Comparison of ENCODE assay signal across 37 cellular contexts in the genomic region with DNA sequence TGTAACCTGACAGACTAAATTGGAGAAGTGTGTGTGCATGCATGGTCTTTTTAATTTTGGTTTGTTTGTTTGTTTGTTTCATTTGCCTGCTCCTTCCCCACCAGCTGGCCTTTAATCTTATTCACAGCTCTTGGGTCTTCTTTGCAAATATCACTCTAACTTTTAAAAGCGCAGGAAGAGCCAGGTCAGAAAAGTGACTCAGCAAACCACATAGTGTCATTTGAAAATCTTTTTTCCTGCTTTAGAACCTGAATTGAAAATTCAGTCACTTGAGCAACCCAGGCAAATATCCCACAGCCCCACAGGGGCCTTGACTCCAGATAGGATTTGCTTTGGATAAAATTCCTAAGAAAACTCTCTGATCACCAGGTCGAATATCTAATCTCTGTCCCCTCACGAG. TPM values are rescaled to one million over a fixed set of nuclear protein-coding genes. Genes with fewer than 3 reads are reported as not detected.
DNase-seq lines count a peak whose midpoint lies in the region; ATAC-seq, FAIRE-seq and TF ChIP-seq lines count a peak whose summit lies in the region.
"Had no signal": no experiment of that assay in that cellular context is flagged by ENCODE, and none has a peak within 500 bp of the region (broad histone marks: within the 10 kb centered on the region; RNA-seq: fewer than 3 reads in every experiment).

No MANE protein-coding gene starts in this region.

- H3K79me1 ChIP-seq in mesendoderm (ENCODE audit: low read length): no peaks in the 10 kb centered on the region

- no peaks in the 10 kb centered on the region for H3K9me3 ChIP-seq in Loucy (ENCODE audit: insufficient read depth, low read depth, low read length)
- H3K9me3 ChIP-seq in suprapubic skin: no peaks in the 10 kb centered on the region
- H3K9me3 ChIP-seq in upper lobe of right lung: no peaks in the 10 kb centered on the region
- H3K9me3 ChIP-seq: HAP-1, heart right ventricle, mucosa of descending colon, pancreas, right atrium auricular region, SJSA1, spleen had no signal

- no peak overlapping the region for H2AK5ac ChIP-seq in mesendoderm (ENCODE audit: low read length)

- no peak overlapping the region for H2BK5ac ChIP-seq in mesendoderm (ENCODE audit: low read length)

- H4K5ac ChIP-seq in mesendoderm (ENCODE audit: low read length): no peak overlapping the region

- intact Hi-C loops in upper lobe of right lung (cut with DNase I): no loop called here

- H3K27ac ChIP-seq in mesendoderm (ENCODE audit: low read depth, low read length): peak overlapping the region; percentile 31
- H3K27ac ChIP-seq in suprapubic skin: no peak overlapping the region
- H3K27ac ChIP-seq in upper lobe of right lung: no peak overlapping the region
- H3K27ac ChIP-seq: cardiac muscle cell, heart right ventricle, pancreas, right atrium auricular region, SJSA1, spleen had no signal

- H3K4me2 ChIP-seq in Loucy (ENCODE audit: low read depth, low read length, poor library complexity, severe bottlenecking): peak overlapping the region; percentile 37
- no peak overlapping the region for H3K4me2 ChIP-seq in mesendoderm (ENCODE audit: low read length)

- H3K4ac ChIP-seq in mesendoderm (ENCODE audit: low read depth, low read length): no peak overlapping the region

- H3F3A ChIP-seq in Loucy (ENCODE audit: low read depth): 0 out of 2 replicates have a peak, but pooled peaks cover 3% of the 10 kb centered on the region

- H3K36me3 ChIP-seq in Loucy (ENCODE audit: insufficient read depth, low read length) (no peaks in the 10 kb centered on the region), mesendoderm (ENCODE audit: control insufficient read depth, insufficient read depth, low read length) (no peaks in the 10 kb centered on the region), suprapubic skin (no peaks in the 10 kb centered on the region), upper lobe of right lung (no peaks in the 10 kb centered on the region)
- H3K36me3 ChIP-seq: cardiac muscle cell, HAP-1, heart right ventricle, pancreas, right atrium auricular region, SJSA1, spleen had no signal

- no peaks in the 10 kb centered on the region for H4K20me1 ChIP-seq in Loucy (ENCODE audit: insufficient read depth, low read length, poor library complexity, severe bottlenecking)

- H3K4me1 ChIP-seq in Loucy (ENCODE audit: insufficient read depth, low read length, poor library complexity, severe bottlenecking): peaks cover 38% of the 10 kb centered on the region
- H3K4me1 ChIP-seq in mesendoderm (ENCODE audit: control insufficient read depth, low read depth, low read length): no peaks in the 10 kb centered on the region
- H3K4me1 ChIP-seq in suprapubic skin: peaks cover 18% of the 10 kb centered on the region
- H3K4me1 ChIP-seq in upper lobe of right lung: peaks cover 15% of the 10 kb centered on the region
- H3K4me1 ChIP-seq: pancreas, SJSA1 had no signal

- no peak overlapping the region for H3K18ac ChIP-seq in mesendoderm (ENCODE audit: low read length)

- H3K27me3 ChIP-seq in Loucy (ENCODE audit: insufficient read depth, low read length, poor library complexity, severe bottlenecking): no peaks in the 10 kb centered on the region
- H3K27me3 ChIP-seq in mesendoderm (ENCODE audit: insufficient read depth, low read length, poor library complexity): no peaks in the 10 kb centered on the region
- H3K27me3 ChIP-seq in suprapubic skin: no peaks in the 10 kb centered on the region
- H3K27me3 ChIP-seq in upper lobe of right lung: no peaks in the 10 kb centered on the region

- no peak overlapping the region for H2BK120ac ChIP-seq in mesendoderm (ENCODE audit: low read depth, low read length)

- no peaks in the 10 kb centered on the region for H3K9me2 ChIP-seq in Loucy (replicated peaks; ENCODE audit: low read depth, low read length)

- TF ChIP-seq EP300 in suprapubic skin (IDR thresholded peaks at IDR 0.05): no peak

- TF ChIP-seq CTCF in Loucy (conservative IDR thresholded peaks at IDR 0.05; ENCODE audit: low read length) (no peak), suprapubic skin (IDR thresholded peaks at IDR 0.05) (no peak), upper lobe of right lung (IDR thresholded peaks at IDR 0.05) (no peak)

- no peak overlapping the region for H2BK15ac ChIP-seq in mesendoderm (replicated peaks; ENCODE audit: low read depth)

- ATAC-seq in HG03280 (IDR thresholded peaks at IDR 0.05; ENCODE audit: unreplicated experiment) (no peak), upper lobe of right lung (no peak)
- ATAC-seq: activated CD4-positive, CD25-positive, alpha-beta regulatory T cell treated with anti-CD3 and anti-CD28 coated beads, Interleukin-2, amount 50 U/mL, for 24 hours; activated CD8-positive, alpha-beta T cell treated with anti-CD3 and anti-CD28 coated beads, Interleukin-2, amount 10 ng/mL, durations not matched to agents 7 days and 5 days; effector memory CD8-positive, alpha-beta T cell; heart right ventricle; mucosa of descending colon; Panc1; pancreas had no signal

- no peak overlapping the region for H3K23ac ChIP-seq in mesendoderm (ENCODE audit: low read length)

- no peak overlapping the region for H4K8ac ChIP-seq in mesendoderm (ENCODE audit: low read depth, low read length)

- H3K56ac ChIP-seq in mesendoderm (ENCODE audit: low read length): no peak overlapping the region

- WGBS in mesendoderm (ENCODE audit: extremely low coverage, insufficient coverage, low lambda C conversion rate): no CpG with 5 or more reads among the region's 3 CpGs
- WGBS in suprapubic skin: 75% methylated on average over 3 of the region's 3 CpGs

- H3K79me2 ChIP-seq in Loucy (ENCODE audit: insufficient read depth, low read length) (no peaks in the 10 kb centered on the region), mesendoderm (ENCODE audit: control insufficient read depth, insufficient read depth, low read length) (no peaks in the 10 kb centered on the region)

- TF ChIP-seq POLR2A in suprapubic skin (IDR thresholded peaks at IDR 0.05): no peak

- H3K4me3 ChIP-seq in Loucy (ENCODE audit: low read length, poor library complexity, severe bottlenecking): no peak overlapping the region
- H3K4me3 ChIP-seq in mesendoderm (ENCODE audit: low read length): no peak overlapping the region
- H3K4me3 ChIP-seq in suprapubic skin: no peak overlapping the region
- H3K4me3 ChIP-seq in upper lobe of right lung: no peak overlapping the region
- H3K4me3 ChIP-seq: cardiac muscle cell, HAP-1, heart right ventricle, lung, mucosa of descending colon, pancreas, right atrium auricular region, SJSA1, spleen had no signal

- peak; percentile 80 for FAIRE-seq in GM18507 (lab: Jason Lieb, UNC)
- FAIRE-seq: pancreas had no signal

- no peak overlapping the region for H2AFZ ChIP-seq in Loucy (ENCODE audit: low read length)

- no peak overlapping the region for H3K9ac ChIP-seq in Loucy (ENCODE audit: low read depth, low read length, poor library complexity, severe bottlenecking)
- H3K9ac ChIP-seq in mesendoderm (ENCODE audit: low read length): no peak overlapping the region

- DNase-seq in GM18507 (ENCODE audit: extremely low spot score, insufficient read length, low read depth): no peak
- DNase-seq in RPMI7951 (ENCODE audit: low read depth): peak; percentile 11
- DNase-seq in mesendoderm: no peak
- DNase-seq in suprapubic skin (ENCODE audit: low spot score in 2 of 2): no peak
- DNase-seq in upper lobe of right lung: no peak
- DNase-seq: activated CD8-positive, alpha-beta T cell treated with anti-CD3 and anti-CD28 coated beads, Interleukin-2, amount 10 ng/mL, durations not matched to agents 7 days and 5 days; activated effector memory CD4-positive, alpha-beta T cell treated with Interleukin-2 at 50 U/mL for 16 hours; activated naive CD8-positive, alpha-beta T cell treated with anti-CD3 and anti-CD28 coated beads for 36 hours; aorta; CD4-positive, alpha-beta memory T cell; cortex of kidney; effector memory CD8-positive, alpha-beta T cell; heart right ventricle; Karpas-422; mucosa of descending colon; NCI-H1105; NCI-H187 treated with DMSO at 0.1 percent for 48 hours; NCI-H2171 treated with DMSO at 0.1 percent for 48 hours; NCI-H510A treated with DMSO at 0.1 percent for 48 hours; pancreas; spleen; stimulated activated CD4-positive, alpha-beta T cell treated with anti-CD3 and anti-CD28 coated beads, Interleukin-4, amount 100 ng/mL, for 1 hour had no signal

RNA-seq across cellular contexts. Expression of a gene that starts 4.6 kb away (rescaled TPM):
- total RNA-seq in RPMI7951 (2014; rRNA removed; shearing (Covaris generic)): 0.24 and 0.29 TPM in 2 replicates
- polyA plus RNA-seq in mesendoderm (2013, experiment 1 of 2): 0.94 TPM
- 0.91 TPM for polyA plus RNA-seq in mesendoderm (2013, experiment 2 of 2)
- total RNA-seq in suprapubic skin (1 to 10 TPM in 3 of 4 donors, under 1 TPM in 1; 0.72 to 1.7 (median 1.6) TPM), upper lobe of right lung (1.5 TPM)
- total RNA-seq: activated CD8-positive, alpha-beta T cell treated with anti-CD3 and anti-CD28 coated beads, Interleukin-2, amount 10 ng/mL, durations not matched to agents 7 days and 5 days; activated naive CD8-positive, alpha-beta T cell treated with anti-CD3 and anti-CD28 coated beads for 36 hours; HT-29 had no signal
- polyA plus RNA-seq: aorta had no signal

RNA-seq across cellular contexts. Expression of a gene that starts 55.2 kb away (rescaled TPM):
- total RNA-seq in RPMI7951 (2014; rRNA removed; shearing (Covaris generic)): not detected in 2 replicates
- polyA plus RNA-seq in mesendoderm (2013, experiment 1 of 2): not detected
- not detected for polyA plus RNA-seq in mesendoderm (2013, experiment 2 of 2)
- total RNA-seq in suprapubic skin (not detected), upper lobe of right lung (not detected)
- total RNA-seq: activated CD8-positive, alpha-beta T cell treated with anti-CD3 and anti-CD28 coated beads, Interleukin-2, amount 10 ng/mL, durations not matched to agents 7 days and 5 days; activated naive CD8-positive, alpha-beta T cell treated with anti-CD3 and anti-CD28 coated beads for 36 hours; aorta; CD4-positive, alpha-beta memory T cell; fibroblast of villous mesenchyme; HT-29; lung; mucosa of descending colon; pancreas; SJSA1; spleen; subcutaneous adipose tissue; ureter had no signal
- polyA plus RNA-seq: aorta; CD4-positive, alpha-beta memory T cell; esophagus; heart right ventricle; lung; neural cell; pancreas; spleen had no signal

RNA-seq across cellular contexts. Expression of a gene that starts 56.0 kb away (rescaled TPM):
- total RNA-seq in RPMI7951 (2014; rRNA removed; shearing (Covaris generic)): 13.3 and 16.8 TPM in 2 replicates
- 11.0 TPM for polyA plus RNA-seq in mesendoderm (2013, experiment 1 of 2)
- 11.1 TPM for polyA plus RNA-seq in mesendoderm (2013, experiment 2 of 2)
- total RNA-seq in suprapubic skin (10 to 100 TPM; 19.5 to 29.7 (median 25.5) TPM), upper lobe of right lung (15.3 TPM)
